13 cellular contexts compared by ENCODE assay signal in the genomic region with DNA sequence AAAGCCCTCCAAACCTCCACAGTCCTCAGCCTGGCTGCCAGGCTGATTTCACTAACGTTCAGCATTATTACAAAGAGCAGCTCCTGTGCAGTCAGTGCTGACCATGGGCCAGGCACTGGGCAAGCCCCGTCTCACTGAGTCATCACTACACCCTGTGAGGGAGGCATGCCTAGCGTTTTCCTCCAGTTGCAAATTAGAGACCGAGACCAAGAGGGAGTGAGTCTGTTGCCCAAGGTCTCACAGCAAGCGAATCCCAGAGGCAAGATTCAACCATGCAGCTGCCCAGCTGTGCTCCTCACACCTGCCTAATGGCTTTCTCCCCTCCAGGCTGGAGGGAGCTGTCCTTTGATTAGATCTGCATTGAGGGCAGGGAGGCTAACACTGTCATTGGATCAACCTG.
A peak's percentile ranks its signal among the peaks of the same experiment; 100 is the strongest.
DNase-seq lines count a peak whose midpoint lies in the region; ATAC-seq and TF ChIP-seq lines count a peak whose summit lies in the region.
"Had no signal": no experiment of that assay in that cellular context is flagged by ENCODE, and none has a peak within 500 bp of the region (broad histone marks: within the 10 kb centered on the region; RNA-seq: fewer than 3 reads in every experiment).

No MANE protein-coding gene starts in this region.

- DNase-seq in BJ (ENCODE audit: low read depth) (peak; percentile 24), mammary epithelial cell (peak; percentile 18), islet precursor cell (peak; percentile 94), osteoblast (ENCODE audit: insufficient read length, low spot score, missing footprints) (no peak)
- DNase-seq in stimulated activated CD4-positive, alpha-beta T cell treated with anti-CD3 and anti-CD28 coated beads, Interleukin-2, amount 100 ng/mL, for 24 hours: no peak
- DNase-seq: activated CD8-positive, alpha-beta memory T cell treated with anti-CD3 and anti-CD28 coated beads, Interleukin-2, amount 50 U/mL, for 4 hours; stimulated activated CD4-positive, alpha-beta T cell treated with anti-CD3 and anti-CD28 coated beads, Interleukin-4, amount 100 ng/mL, for 24 hours; stimulated activated naive CD4-positive, alpha-beta T cell treated with Interleukin-2 at 50 U/mL for 16 hours had no signal

- intact Hi-C loops in mammary epithelial cell (cut with micrococcal nuclease): no loop called here

- H3K4me3 ChIP-seq in BJ (ENCODE audit: low read depth, low read length) (no peak overlapping the region), HUES64 (ENCODE audit: low read length) (no peak overlapping the region), mammary epithelial cell (replicated peaks in 1 of 3; ENCODE audit: insufficient read depth in 1 of 3, low read depth in 2 of 3, low read length in 3 of 3) (no peak overlapping the region), osteoblast (ENCODE audit: insufficient read depth, low read length) (no peak overlapping the region)
- H3K4me3 ChIP-seq: prostate gland had no signal

- POLR2A ChIA-PET in BJ (lab: Charles Lee): no interaction called here

- ATAC-seq in HG03280 (IDR thresholded peaks at IDR 0.05; ENCODE audit: unreplicated experiment) (no peak), HG02884 (IDR thresholded peaks at IDR 0.05; ENCODE audit: unreplicated experiment) (no peak)
- ATAC-seq: Right ventricle myocardium inferior had no signal

- CTCF ChIA-PET in BJ (lab: Yijun Ruan, JAX) (no interaction called here), mammary epithelial cell (lab: Charles Lee; ENCODE audit: low non-redundant PET) (no interaction called here)

- TF ChIP-seq CTCF in BJ (IDR thresholded peaks at IDR 0.05; ENCODE audit: insufficient read depth, low read depth, low read length): no peak
- TF ChIP-seq CTCF in mammary epithelial cell (conservative IDR thresholded peaks at IDR 0.05 in 1 of 2, IDR thresholded peaks at IDR 0.05 in 1 of 2; ENCODE audit: extremely low read depth in 1 of 2, insufficient read depth in 1 of 2, low read depth in 1 of 2, low read length in 2 of 2): no peak
- TF ChIP-seq CTCF in osteoblast (IDR thresholded peaks at IDR 0.05; ENCODE audit: extremely low read depth, low read depth, low read length): no peak

- H3K27ac ChIP-seq in HUES64 (ENCODE audit: low read depth, low read length) (no peak overlapping the region), mammary epithelial cell (ENCODE audit: insufficient read depth, low read depth, low read length) (no peak overlapping the region), osteoblast (ENCODE audit: low read depth, low read length) (no peak overlapping the region)
- H3K27ac ChIP-seq: prostate gland had no signal

- BruUV-seq in mammary epithelial cell (replicated peaks; lab: Mats Ljungman, UMichigan): no TSS peak

- H3K79me2 ChIP-seq in mammary epithelial cell (ENCODE audit: insufficient read depth, low read length): no peaks in the 10 kb centered on the region
- H3K79me2 ChIP-seq in osteoblast (ENCODE audit: insufficient read depth, low read length): no peaks in the 10 kb centered on the region

- in situ Hi-C loops in mammary epithelial cell (cut with MboI; ENCODE audit: low sequenced_read_pairs in 2 of 2): no loop called here

- H3K27me3 ChIP-seq in BJ (ENCODE audit: control insufficient read depth, insufficient read depth, low read length) (peaks cover 6% of the 10 kb centered on the region; the same call in 1 of the 2 replicates), HUES64 (ENCODE audit: insufficient read depth, low read length) (no peaks in the 10 kb centered on the region), mammary epithelial cell (ENCODE audit: insufficient read depth, low read length) (no peaks in the 10 kb centered on the region), osteoblast (ENCODE audit: insufficient read depth, low read length) (peaks cover 6% of the 10 kb centered on the region)

- H3K9me3 ChIP-seq in HUES64 (ENCODE audit: insufficient read depth, low read depth, low read length): no peaks in the 10 kb centered on the region
- H3K9me3 ChIP-seq in mammary epithelial cell (replicated peaks; ENCODE audit: insufficient read depth, low read length): no peaks in the 10 kb centered on the region
- H3K9me3 ChIP-seq in osteoblast (ENCODE audit: low read depth, low read length): no peaks in the 10 kb centered on the region
- H3K9me3 ChIP-seq: prostate gland had no signal

- H3K4me2 ChIP-seq in mammary epithelial cell (ENCODE audit: insufficient read depth, low read depth, low read length): no peak overlapping the region
- no peak overlapping the region for H3K4me2 ChIP-seq in osteoblast (ENCODE audit: insufficient read depth, low read length)

- H3K9ac ChIP-seq in HUES64 (ENCODE audit: low read depth, low read length) (peak overlapping the region; percentile 30; the same call in 1 of the 2 replicates), mammary epithelial cell (ENCODE audit: insufficient read depth, low read length) (no peak overlapping the region)

- H4K20me1 ChIP-seq in mammary epithelial cell (ENCODE audit: insufficient read depth, low read length) (no peaks in the 10 kb centered on the region), osteoblast (ENCODE audit: insufficient read depth, low read length) (no peaks in the 10 kb centered on the region)

- no peak overlapping the region for H2AFZ ChIP-seq in mammary epithelial cell (ENCODE audit: low read depth, low read length)
- H2AFZ ChIP-seq in osteoblast (ENCODE audit: low read length): no peak overlapping the region

- dilution Hi-C loops in mammary epithelial cell (cut with HindIII; ENCODE audit: low sequenced_read_pairs): no loop called here

- no peaks in the 10 kb centered on the region for H3K36me3 ChIP-seq in BJ (ENCODE audit: control insufficient read depth, insufficient read depth, low read length)
- H3K36me3 ChIP-seq in HUES64 (ENCODE audit: insufficient read depth, low read length): no peaks in the 10 kb centered on the region
- H3K36me3 ChIP-seq in mammary epithelial cell (ENCODE audit: insufficient read depth, low read length): no peaks in the 10 kb centered on the region
- no peaks in the 10 kb centered on the region for H3K36me3 ChIP-seq in osteoblast (ENCODE audit: insufficient read depth, low read length)
- H3K36me3 ChIP-seq: prostate gland had no signal

- WGBS in HUES64: 11% methylated on average over 5 of the region's 5 CpGs
- 0% methylated on average over 5 of the region's 5 CpGs for WGBS in mammary epithelial cell (ENCODE audit: low coverage, missing lambda C conversion rate)

- H3K4me1 ChIP-seq in HUES64 (ENCODE audit: insufficient read depth, low read length) (peaks cover 22% of the 10 kb centered on the region), mammary epithelial cell (ENCODE audit: insufficient read depth, low read length) (no peaks in the 10 kb centered on the region), osteoblast (ENCODE audit: insufficient read depth, low read length) (no peaks in the 10 kb centered on the region)
- H3K4me1 ChIP-seq: prostate gland had no signal

Comparison
In these comparisons a context has a peak if more than half of its experiments do, and no peak if none do; other contexts are left out.
1. DNase-seq: peak in BJ (single experiment), mammary epithelial cell (single experiment) and islet precursor cell (single experiment); none in osteoblast (single experiment) and stimulated activated CD4-positive, alpha-beta T cell treated with anti-CD3 and anti-CD28 coated beads, Interleukin-2, amount 100 ng/mL, for 24 hours (0 of 2).